In the genomic region with DNA sequence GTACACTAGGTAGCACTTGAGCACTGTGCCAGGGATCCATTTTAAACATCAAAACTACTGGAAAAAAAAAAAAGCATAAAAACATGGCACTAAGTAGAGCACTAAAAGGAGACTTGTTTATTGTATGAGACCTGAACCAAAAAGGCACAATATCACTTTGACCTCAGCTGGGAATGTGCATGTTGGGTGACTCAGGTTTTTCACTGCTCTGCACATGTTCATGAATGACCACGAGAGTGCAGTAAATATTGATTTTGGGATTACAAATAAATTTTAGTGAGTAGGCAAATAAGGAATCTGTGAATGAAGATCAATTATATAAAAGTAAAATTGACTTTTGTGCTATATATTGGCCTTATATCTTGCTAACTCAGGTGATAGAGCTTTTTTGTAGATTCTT, we compare ENCODE assay signal across 1 cellular context.
TF ChIP-seq lines count a peak whose summit lies in the region.

No MANE protein-coding gene starts in this region.

TF ChIP-seq in HCT116, 20 proteins besides CTCF, POLR2A, EP300 and RAD21 (continued from another document):
- TF ChIP-seq, protein P1, sequence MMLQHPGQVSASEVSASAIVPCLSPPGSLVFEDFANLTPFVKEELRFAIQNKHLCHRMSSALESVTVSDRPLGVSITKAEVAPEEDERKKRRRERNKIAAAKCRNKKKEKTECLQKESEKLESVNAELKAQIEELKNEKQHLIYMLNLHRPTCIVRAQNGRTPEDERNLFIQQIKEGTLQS (IDR thresholded peaks at IDR 0.05): no peak
- TF ChIP-seq JUND (IDR thresholded peaks at IDR 0.05) (no peak), ZNF274 (IDR thresholded peaks at IDR 0.05; ENCODE audit: low read depth, low read length) (no peak), EGR1 (IDR thresholded peaks at IDR 0.05; ENCODE audit: low read depth) (no peak), YY1 (IDR thresholded peaks at IDR 0.05; ENCODE audit: extremely low read depth, insufficient replicate concordance, low read depth, low read length) (no peak), CEBPB (IDR thresholded peaks at IDR 0.05; ENCODE audit: low read depth) (no peak), POLR2AphosphoS5 (IDR thresholded peaks at IDR 0.05; ENCODE audit: low read depth, low read length) (no peak), EZH2 (IDR thresholded peaks at IDR 0.05) (no peak)
- TF ChIP-seq, protein P2, sequence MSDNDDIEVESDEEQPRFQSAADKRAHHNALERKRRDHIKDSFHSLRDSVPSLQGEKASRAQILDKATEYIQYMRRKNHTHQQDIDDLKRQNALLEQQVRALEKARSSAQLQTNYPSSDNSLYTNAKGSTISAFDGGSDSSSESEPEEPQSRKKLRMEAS (IDR thresholded peaks at IDR 0.05): no peak; the same call in 1 of the 2 replicates
